In genomic region chr3:50169858-50170257, GRCh38 we compare ENCODE assay signal across 18 cellular contexts. TPM values are rescaled to one million over a fixed set of nuclear protein-coding genes. Genes with fewer than 3 reads are reported as not detected.
DNase-seq lines count a peak whose midpoint lies in the region; ATAC-seq and TF ChIP-seq lines count a peak whose summit lies in the region.
"Had no signal": no experiment of that assay in that cellular context is flagged by ENCODE, and none has a peak within 500 bp of the region (broad histone marks: within the 10 kb centered on the region; RNA-seq: fewer than 3 reads in every experiment).

No MANE protein-coding gene starts in this region.

- H4K91ac ChIP-seq in IMR-90 (ENCODE audit: insufficient read depth, low read depth, low read length), result peak overlapping the region; percentile 79; the same call in 1 of the 2 replicates

- TF ChIP-seq RAD21 in IMR-90 (IDR thresholded peaks at IDR 0.05; ENCODE audit: low read length), result no peak

- H2BK20ac ChIP-seq in IMR-90 (ENCODE audit: low read depth, low read length), result peak overlapping the region; percentile 22

- no peak for TF ChIP-seq POLR2A in IMR-90 (IDR thresholded peaks at IDR 0.05; ENCODE audit: low read depth, low read length)
- TF ChIP-seq POLR2A in suprapubic skin (IDR thresholded peaks at IDR 0.05), result no peak

- H3K9ac ChIP-seq in IMR-90 (ENCODE audit: low read depth, low read length), result no peak overlapping the region

- no peak overlapping the region for H3K4me2 ChIP-seq in IMR-90 (ENCODE audit: low read depth, low read length)

- H3K79me1 ChIP-seq in IMR-90 (ENCODE audit: low read depth in 1 of 2, low read length in 2 of 2), result peaks cover 10 to 84% of the 10 kb centered on the region in 2 experiments; a peak in 3 of 4 replicates

- H3K27me3 ChIP-seq in IMR-90 (ENCODE audit: control insufficient read depth, insufficient read depth, low read length) (no peaks in the 10 kb centered on the region), lung (ENCODE audit: control insufficient read depth, insufficient read depth) (no peaks in the 10 kb centered on the region), suprapubic skin (no peaks in the 10 kb centered on the region)

- peak overlapping the region; percentile 94; the same call in 1 of the 3 replicates for H2BK15ac ChIP-seq in IMR-90 (ENCODE audit: low read depth, low read length)

- peak overlapping the region; percentile 97 for H2BK5ac ChIP-seq in IMR-90 (ENCODE audit: low read depth, low read length, poor library complexity, severe bottlenecking)

- H3K4me1 ChIP-seq in IMR-90 (ENCODE audit: control insufficient read depth, insufficient read depth, low read length), result peaks cover 41% of the 10 kb centered on the region
- H3K4me1 ChIP-seq in lung (ENCODE audit: control insufficient read depth in 2 of 2, insufficient read depth in 2 of 2, low read length in 2 of 2), result peaks cover 7 to 45% of the 10 kb centered on the region in 2 donors
- H3K4me1 ChIP-seq in suprapubic skin, result peaks cover 88% of the 10 kb centered on the region

- peak overlapping the region; percentile 85 to 99; a peak in 3 of 4 replicates for H4K8ac ChIP-seq in IMR-90 (ENCODE audit: low read depth in 2 of 2, low read length in 2 of 2)

- intact Hi-C loops in IMR-90 (cut with micrococcal nuclease), result no loop called here

- no peak overlapping the region for H2AFZ ChIP-seq in IMR-90 (replicated peaks; ENCODE audit: low read length, poor library complexity)

- H3K36me3 ChIP-seq in IMR-90 (ENCODE audit: control insufficient read depth, insufficient read depth, low read length) (peaks cover 12% of the 10 kb centered on the region), lung (ENCODE audit: control insufficient read depth in 2 of 2, insufficient read depth in 2 of 2, low read length in 2 of 2) (no peaks in the 10 kb centered on the region), suprapubic skin (peaks cover 14% of the 10 kb centered on the region)

- DNase-seq in IMR-90, result no peak
- no peak for DNase-seq in coronary artery (ENCODE audit: low spot score)
- no peak for DNase-seq in lung (ENCODE audit: low spot score)
- no peak for DNase-seq in suprapubic skin (ENCODE audit: low spot score in 2 of 2)
- no peak for DNase-seq in NCI-H510A (lab: John Stamatoyannopoulos, UW)
- DNase-seq in SKM-1 treated with dmso at 0.1 percent for 144 hours (lab: John Stamatoyannopoulos, UW; ENCODE audit: unreplicated experiment), result no peak
- DNase-seq: activated CD4-positive, alpha-beta T cell treated with anti-CD3 and anti-CD28 coated beads for 48 hours; anterior cingulate cortex; C1 segment of cervical spinal cord; NCI-H1930; nucleus accumbens; stimulated activated CD4-positive, alpha-beta T cell treated with anti-CD3 and anti-CD28 coated beads, Interleukin-4, amount 100 ng/mL, for 24 hours had no signal

- H3K14ac ChIP-seq in IMR-90 (replicated peaks; ENCODE audit: low read depth, low read length), result peak overlapping the region; percentile 72; the same call in 1 of the 2 replicates

- H2AK9ac ChIP-seq in IMR-90 (replicated peaks; ENCODE audit: low read depth, low read length, poor library complexity), result no peak overlapping the region

- H4K5ac ChIP-seq in IMR-90 (ENCODE audit: low read depth, low read length), result peak overlapping the region; percentile 93; the same call in 1 of the 2 replicates

- dilution Hi-C loops in IMR-90 (cut with HindIII; ENCODE audit: low sequenced_read_pairs, unreplicated experiment), result no loop called here

- peaks cover 4% of the 10 kb centered on the region; the same call in 1 of the 2 replicates for H4K20me1 ChIP-seq in IMR-90 (ENCODE audit: insufficient read depth, low read length)

- BruUV-seq in IMR-90 (replicated peaks; lab: Mats Ljungman, UMichigan), result no TSS peak

- peak overlapping the region; percentile 97 for H2AK5ac ChIP-seq in IMR-90 (ENCODE audit: low read depth, low read length)

- POLR2A ChIA-PET in IMR-90 (lab: Charles Lee; ENCODE audit: unreplicated experiment), result no interaction called here

- H3K4ac ChIP-seq in IMR-90 (ENCODE audit: low read depth, low read length), result peak overlapping the region; percentile 88

- no peak for TF ChIP-seq CTCF in IMR-90 (conservative IDR thresholded peaks at IDR 0.05; ENCODE audit: low read depth, low read length)
- TF ChIP-seq CTCF in coronary artery (IDR thresholded peaks at IDR 0.05), result no peak
- TF ChIP-seq CTCF in lung (IDR thresholded peaks at IDR 0.05; ENCODE audit: control extremely low read depth, extremely low read depth), result no peak
- TF ChIP-seq CTCF in suprapubic skin (IDR thresholded peaks at IDR 0.05), result no peak

- ATAC-seq in IMR-90 (ENCODE audit: low read depth) (no peak), lung (ENCODE audit: insufficient read depth, low FRiP score) (no peak), GM18498 (IDR thresholded peaks at IDR 0.05; ENCODE audit: unreplicated experiment) (no peak), GM19467 (IDR thresholded peaks at IDR 0.05; ENCODE audit: unreplicated experiment) (no peak)

- peak overlapping the region; percentile 81; the same call in 1 of the 2 replicates for H3K18ac ChIP-seq in IMR-90 (ENCODE audit: low read depth, low read length)

- peaks cover 31% of the 10 kb centered on the region for H3K9me1 ChIP-seq in IMR-90 (ENCODE audit: insufficient read depth, low read length)

- H3K9me3 ChIP-seq in IMR-90 (ENCODE audit: control insufficient read depth, insufficient read depth, low read length) (no peaks in the 10 kb centered on the region), lung (ENCODE audit: control insufficient read depth in 2 of 2, insufficient read depth in 1 of 2, low read length in 1 of 2) (no peaks in the 10 kb centered on the region), suprapubic skin (no peaks in the 10 kb centered on the region)

- H3K4me3 ChIP-seq in IMR-90 (ENCODE audit: insufficient read depth, low read depth, low read length) (no peak overlapping the region), coronary artery (no peak overlapping the region), lung (no peak overlapping the region), suprapubic skin (no peak overlapping the region)

- H3K56ac ChIP-seq in IMR-90 (ENCODE audit: extremely low read depth, insufficient read depth, low read length), result no peak overlapping the region

- H3K27ac ChIP-seq in IMR-90 (ENCODE audit: insufficient read depth, low read length) (peak overlapping the region; percentile 56; the same call in 1 of the 2 replicates), coronary artery (peak overlapping the region; percentile 7 to 97), lung (ENCODE audit: low read depth in 1 of 2, low read length in 1 of 2) (peak overlapping the region; percentile 56 to 84), suprapubic skin (peak overlapping the region; percentile 62)

- peak overlapping the region; percentile 93 for H2BK120ac ChIP-seq in IMR-90 (ENCODE audit: low read depth, low read length)

- CTCF ChIA-PET in IMR-90 (lab: Yijun Ruan, JAX), result no interaction called here

- no peak for TF ChIP-seq EP300 in suprapubic skin (IDR thresholded peaks at IDR 0.05)

- in situ Hi-C loops in IMR-90 (cut with MboI; ENCODE audit: low sequenced_read_pairs), result no loop called here

- H3K23ac ChIP-seq in IMR-90 (ENCODE audit: low read depth, low read length), result no peak overlapping the region; the same call in 1 of the 2 replicates

- WGBS in IMR-90 (ENCODE audit: extremely low coverage in 2 of 2, insufficient read length in 1 of 2), 2 experiments, result no CpG with 5 or more reads among the region's 1 CpG
- 89 to 100% methylated on average over 1 of the region's 1 CpG for WGBS in lung, 2 donors
- 100% methylated on average over 1 of the region's 1 CpG for WGBS in suprapubic skin

TF ChIP-seq in IMR-90, 13 proteins besides CTCF, POLR2A, EP300 and RAD21 (continues in another document):
- TF ChIP-seq CHD1 (IDR thresholded peaks at IDR 0.05; ENCODE audit: low read depth, low read length) (no peak), RCOR1 (IDR thresholded peaks at IDR 0.05; ENCODE audit: insufficient replicate concordance, low read length) (no peak), FOS (IDR thresholded peaks at IDR 0.05; ENCODE audit: low read depth, low read length) (no peak), CEBPB (IDR thresholded peaks at IDR 0.05; ENCODE audit: low read depth, low read length) (no peak), NFE2L2 (IDR thresholded peaks at IDR 0.05; ENCODE audit: low read depth, low read length) (no peak), RFX5 (IDR thresholded peaks at IDR 0.05; ENCODE audit: low read depth, low read length) (no peak), MAZ (IDR thresholded peaks at IDR 0.05; ENCODE audit: borderline replicate concordance, low read depth, low read length) (no peak), BHLHE40 (IDR thresholded peaks at IDR 0.05; ENCODE audit: low read depth, low read length) (no peak), MAFK (IDR thresholded peaks at IDR 0.05; ENCODE audit: low read depth, low read length) (no peak), MXI1 (IDR thresholded peaks at IDR 0.05; ENCODE audit: borderline replicate concordance, low read depth, low read length) (no peak)

RNA-seq across cellular contexts. Expression of gene SEMA3F, which starts 14.7 kb away (rescaled TPM):
- total RNA-seq in IMR-90 (2012; rRNA removed), result 7.3 and 9.2 TPM in 2 replicates
- 23.3 and 26.7 TPM in 2 replicates for polyA plus RNA-seq in IMR-90 (2012; rRNA removed)
- 18.0 and 30.3 TPM in 2 replicates for polyA plus RNA-seq in IMR-90 (2012; cell fraction: cytosol; rRNA removed)
- 18.6 and 46.8 TPM in 2 replicates for polyA plus RNA-seq in IMR-90 (2012; cell fraction: nucleus; rRNA removed; ENCODE audit: low replicate concordance)
- total RNA-seq in lung, result 10 to 100 TPM; 27.8 to 54.3 TPM
- 10 to 100 TPM; 41.6 to 53.1 TPM for polyA plus RNA-seq in lung
- total RNA-seq in suprapubic skin, result 100 to 1,000 TPM; 123 to 188 (median 130) TPM
- polyA plus RNA-seq: IgD-negative memory B cell had no signal

RNA-seq across cellular contexts. Expression of gene GNAT1, which starts 21.6 kb away (rescaled TPM):
- total RNA-seq in IMR-90 (2012; rRNA removed), result not detected in 2 replicates
- polyA plus RNA-seq in IMR-90 (2012; rRNA removed), result 0.04 TPM in 1 of 2 replicates, not detected in the other
- not detected in 2 replicates for polyA plus RNA-seq in IMR-90 (2012; cell fraction: cytosol; rRNA removed)
- 0.08 and 0.13 TPM in 2 replicates for polyA plus RNA-seq in IMR-90 (2012; cell fraction: nucleus; rRNA removed; ENCODE audit: low replicate concordance)
- not detected for total RNA-seq in lung
- polyA plus RNA-seq in lung, result under 1 TPM; 0.05 to 0.16 TPM
- under 1 TPM in 1 of 4 donors, not detected in 3; 0.64 TPM for total RNA-seq in suprapubic skin
- total RNA-seq: glomerular endothelial cell, H1, NCI-H460 had no signal
- polyA plus RNA-seq: IgD-negative memory B cell had no signal

RNA-seq across cellular contexts. Expression of gene SLC38A3, which starts 35.2 kb away (rescaled TPM):
- total RNA-seq in IMR-90 (2012; rRNA removed) (0.36 TPM in 1 of 2 replicates, not detected in the other), lung (1 to 10 TPM in 1 of 2 donors, under 1 TPM in 1; 0.43 to 4.3 TPM), suprapubic skin (1 to 10 TPM in 2 of 4 donors, under 1 TPM in 2; 0.25 to 2.2 (median 1.00) TPM)
- polyA plus RNA-seq in IMR-90 (2012; rRNA removed) (0.12 and 0.36 TPM in 2 replicates), lung (under 1 TPM; 0.08 to 0.24 TPM)
- polyA plus RNA-seq in IMR-90 (2012; cell fraction: cytosol; rRNA removed), result 0.04 and 0.15 TPM in 2 replicates
- 0.37 and 0.78 TPM in 2 replicates for polyA plus RNA-seq in IMR-90 (2012; cell fraction: nucleus; rRNA removed; ENCODE audit: low replicate concordance)
- total RNA-seq: glomerular endothelial cell had no signal
- polyA plus RNA-seq: IgD-negative memory B cell had no signal
